Comparison of ENCODE assay signal across 1 cellular context in the genomic region with DNA sequence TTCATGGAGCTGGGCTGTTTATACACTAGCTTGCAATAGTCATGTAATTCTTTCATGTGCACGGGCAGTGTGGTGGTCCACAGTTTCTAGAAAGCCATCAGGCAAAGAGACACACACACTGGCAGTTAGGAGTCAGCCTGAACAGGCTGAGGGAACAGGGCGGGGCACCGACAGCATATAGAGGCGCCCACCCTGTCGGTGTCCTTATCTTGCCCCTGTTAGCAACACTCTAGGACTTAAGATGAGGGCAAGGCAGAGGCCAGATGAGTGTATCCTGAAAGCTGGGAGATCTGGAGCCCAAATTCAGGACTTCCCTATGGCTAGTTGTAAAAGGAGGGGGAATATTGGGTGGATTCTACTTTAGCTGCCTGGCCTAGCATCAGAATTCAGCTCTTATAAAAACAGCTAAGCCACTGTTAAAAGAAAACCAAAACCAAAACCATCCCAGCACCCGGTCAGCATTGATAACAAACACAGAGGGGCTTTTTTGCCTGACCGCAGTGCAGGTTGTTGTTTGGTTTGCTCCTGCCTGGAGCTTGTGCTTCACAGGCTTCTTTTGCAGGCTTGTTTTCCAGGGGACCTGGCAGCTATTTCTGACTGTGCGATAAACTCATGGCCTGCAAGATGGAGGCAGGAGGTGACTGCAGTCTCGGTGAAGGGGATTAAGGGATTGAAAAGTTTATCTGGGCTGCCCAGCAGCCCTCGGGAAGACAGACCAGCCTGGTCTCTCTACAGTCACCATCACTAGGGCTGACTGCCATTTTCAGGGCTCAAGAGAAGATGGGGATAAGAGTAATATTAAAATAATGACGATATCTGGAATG.
TF ChIP-seq lines count a peak whose summit lies in the region.

No MANE protein-coding gene starts in this region.

TF ChIP-seq in GM12878, 131 proteins besides CTCF, POLR2A, EP300 and RAD21 (continued from another document):
- no peak for TF ChIP-seq ZBTB11 (CRISPR knock-in tag; IDR thresholded peaks at IDR 0.05)
- TF ChIP-seq YY1 (IDR thresholded peaks at IDR 0.05; ENCODE audit: low read depth, low read length): no peak
- no peak for TF ChIP-seq WRNIP1 (IDR thresholded peaks at IDR 0.05; ENCODE audit: borderline replicate concordance, low read depth, low read length)
- no peak for TF ChIP-seq FOS (IDR thresholded peaks at IDR 0.05; ENCODE audit: borderline replicate concordance, extremely low read depth, insufficient read length)
- TF ChIP-seq HDAC6 (IDR thresholded peaks at IDR 0.05; ENCODE audit: unreplicated experiment): no peak
- no peak for TF ChIP-seq IRF4 (IDR thresholded peaks at IDR 0.05; ENCODE audit: low read depth, low read length)
- TF ChIP-seq MLLT1 (IDR thresholded peaks at IDR 0.05): peak; percentile 68
- no peak for TF ChIP-seq RB1 (IDR thresholded peaks at IDR 0.05; ENCODE audit: borderline replicate concordance)
- peak; percentile 45; the same call in 1 of the 2 replicates for TF ChIP-seq IKZF1 (conservative IDR thresholded peaks at IDR 0.05)
- TF ChIP-seq, protein P1, sequence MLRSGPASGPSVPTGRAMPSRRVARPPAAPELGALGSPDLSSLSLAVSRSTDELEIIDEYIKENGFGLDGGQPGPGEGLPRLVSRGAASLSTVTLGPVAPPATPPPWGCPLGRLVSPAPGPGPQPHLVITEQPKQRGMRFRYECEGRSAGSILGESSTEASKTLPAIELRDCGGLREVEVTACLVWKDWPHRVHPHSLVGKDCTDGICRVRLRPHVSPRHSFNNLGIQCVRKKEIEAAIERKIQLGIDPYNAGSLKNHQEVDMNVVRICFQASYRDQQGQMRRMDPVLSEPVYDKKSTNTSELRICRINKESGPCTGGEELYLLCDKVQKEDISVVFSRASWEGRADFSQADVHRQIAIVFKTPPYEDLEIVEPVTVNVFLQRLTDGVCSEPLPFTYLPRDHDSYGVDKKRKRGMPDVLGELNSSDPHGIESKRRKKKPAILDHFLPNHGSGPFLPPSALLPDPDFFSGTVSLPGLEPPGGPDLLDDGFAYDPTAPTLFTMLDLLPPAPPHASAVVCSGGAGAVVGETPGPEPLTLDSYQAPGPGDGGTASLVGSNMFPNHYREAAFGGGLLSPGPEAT (IDR thresholded peaks at IDR 0.05; ENCODE audit: low read depth): peak; percentile 66
- TF ChIP-seq SMAD5 (IDR thresholded peaks at IDR 0.05; ENCODE audit: low read depth): no peak
- TF ChIP-seq CEBPZ (IDR thresholded peaks at IDR 0.05; ENCODE audit: low read depth, low read length): no peak
- TF ChIP-seq NFXL1 (IDR thresholded peaks at IDR 0.05; ENCODE audit: borderline replicate concordance): no peak
